In the genomic region with DNA sequence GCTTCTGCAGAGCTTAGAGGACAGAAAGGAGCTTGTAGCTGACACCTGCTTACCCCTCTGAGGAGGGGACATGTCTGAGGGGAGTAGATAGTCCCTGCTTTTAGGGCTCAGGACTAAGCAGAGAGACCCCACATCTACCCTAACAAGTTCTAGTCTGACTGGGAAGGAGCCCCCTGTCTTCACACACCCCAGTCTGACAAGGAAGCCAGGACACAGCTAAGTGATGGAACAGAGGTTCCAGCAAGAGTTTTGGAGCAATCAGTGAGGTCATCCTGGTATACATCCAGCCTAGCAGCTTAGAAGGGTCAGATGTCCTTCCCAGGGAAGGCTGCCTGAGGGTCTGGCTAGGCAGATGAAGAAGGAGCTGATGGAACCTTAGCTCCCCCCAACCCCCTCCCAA, we compare ENCODE assay signal across 17 cellular contexts. TPM values are rescaled to one million over a fixed set of nuclear protein-coding genes. Genes with fewer than 3 reads are reported as not detected.
DNase-seq lines count a peak whose midpoint lies in the region; ATAC-seq and TF ChIP-seq lines count a peak whose summit lies in the region.
"Had no signal": no experiment of that assay in that cellular context is flagged by ENCODE, and none has a peak within 500 bp of the region (broad histone marks: within the 10 kb centered on the region; RNA-seq: fewer than 3 reads in every experiment).

No MANE protein-coding gene starts in this region.

- peaks cover 70% of the 10 kb centered on the region for H3K36me3 ChIP-seq in osteoblast (ENCODE audit: insufficient read depth, low read length)

- CTCF ChIA-PET in activated CD4-positive, alpha-beta T cell treated with anti-CD3 and anti-CD28 coated beads, Interleukin-2, amount 10 ng/mL, durations not matched to agents 7 days and 5 days (lab: Charles Lee) = interaction anchor here (0.5 to 0.6 kb wide), 2 partner anchors 40 to 125 kb away, joined by 3 read pairs; no protein-coding TSS in a partner anchor

- H3K4me1 ChIP-seq in osteoblast (ENCODE audit: insufficient read depth, low read length) = peaks cover 20% of the 10 kb centered on the region
- H3K4me1 ChIP-seq: A549, HAP-1 had no signal

- TF ChIP-seq CTCF in osteoblast (IDR thresholded peaks at IDR 0.05; ENCODE audit: extremely low read depth, low read depth, low read length) = no peak

- no peaks in the 10 kb centered on the region for H3K9me3 Mint-ChIP-seq in activated CD4-positive, alpha-beta T cell treated with anti-CD3 and anti-CD28 coated beads, Interleukin-2, amount 10 ng/mL, durations not matched to agents 7 days and 5 days
- H3K9me3 Mint-ChIP-seq: CD4-positive, alpha-beta T cell had no signal

- H3K4me1 Mint-ChIP-seq in activated CD4-positive, alpha-beta T cell treated with anti-CD3 and anti-CD28 coated beads, Interleukin-2, amount 10 ng/mL, durations not matched to agents 7 days and 5 days = no peaks in the 10 kb centered on the region
- H3K4me1 Mint-ChIP-seq in T-helper 17 cell = peaks cover 10% of the 10 kb centered on the region

- no peak overlapping the region for H3K4me2 ChIP-seq in osteoblast (ENCODE audit: insufficient read depth, low read length)
- H3K4me2 ChIP-seq: A549 had no signal

- peak overlapping the region; percentile 20 for H3K27ac Mint-ChIP-seq in activated CD4-positive, alpha-beta T cell treated with anti-CD3 and anti-CD28 coated beads, Interleukin-2, amount 10 ng/mL, durations not matched to agents 7 days and 5 days
- peak overlapping the region; percentile 67 for H3K27ac Mint-ChIP-seq in T-helper 17 cell
- H3K27ac Mint-ChIP-seq: CD4-positive, alpha-beta T cell had no signal

- H3K27me3 Mint-ChIP-seq in activated CD4-positive, alpha-beta T cell treated with anti-CD3 and anti-CD28 coated beads, Interleukin-2, amount 10 ng/mL, durations not matched to agents 7 days and 5 days = no peaks in the 10 kb centered on the region
- no peaks in the 10 kb centered on the region for H3K27me3 Mint-ChIP-seq in T-helper 17 cell
- H3K27me3 Mint-ChIP-seq: CD4-positive, alpha-beta T cell had no signal

- H4K20me1 ChIP-seq in osteoblast (ENCODE audit: insufficient read depth, low read length) = no peaks in the 10 kb centered on the region

- H3K27me3 ChIP-seq in osteoblast (ENCODE audit: insufficient read depth, low read length) = no peaks in the 10 kb centered on the region

- peaks cover 40% of the 10 kb centered on the region for H3K36me3 Mint-ChIP-seq in activated CD4-positive, alpha-beta T cell treated with anti-CD3 and anti-CD28 coated beads, Interleukin-2, amount 10 ng/mL, durations not matched to agents 7 days and 5 days (ENCODE audit: low read depth)
- H3K36me3 Mint-ChIP-seq in T-helper 17 cell (ENCODE audit: low read depth) = peaks cover 21% of the 10 kb centered on the region

- H3K27ac ChIP-seq in osteoblast (ENCODE audit: low read depth, low read length) = peak overlapping the region; percentile 1
- H3K27ac ChIP-seq: 22Rv1, A549, C4-2B had no signal

- peaks cover 21% of the 10 kb centered on the region for H3K79me2 ChIP-seq in osteoblast (ENCODE audit: insufficient read depth, low read length)

- H3K9me3 ChIP-seq in T-helper 17 cell (ENCODE audit: control insufficient read depth, low read length, poor library complexity, severe bottlenecking) (no peaks in the 10 kb centered on the region), osteoblast (ENCODE audit: low read depth, low read length) (no peaks in the 10 kb centered on the region)
- H3K9me3 ChIP-seq: A549, HAP-1 had no signal

- H3K4me3 Mint-ChIP-seq in activated CD4-positive, alpha-beta T cell treated with anti-CD3 and anti-CD28 coated beads, Interleukin-2, amount 10 ng/mL, durations not matched to agents 7 days and 5 days = no peak overlapping the region
- H3K4me3 Mint-ChIP-seq in T-helper 17 cell = no peak overlapping the region
- H3K4me3 Mint-ChIP-seq: CD4-positive, alpha-beta T cell had no signal

- DNase-seq in activated CD4-positive, alpha-beta T cell treated with anti-CD3 and anti-CD28 coated beads, Interleukin-2, amount 10 ng/mL, durations not matched to agents 7 days and 5 days = no peak
- no peak for DNase-seq in activated CD4-positive, alpha-beta T cell treated with anti-CD3 and anti-CD28 coated beads, Interleukin-2, amount 50 U/mL, for 48 hours
- no peak for DNase-seq in T-helper 17 cell
- peak; percentile 75 for DNase-seq in osteoblast (ENCODE audit: insufficient read length, low spot score, missing footprints)
- DNase-seq: AML-193; CD4-positive, alpha-beta T cell; DMS153; DMS79; GDM1 had no signal

- ATAC-seq in T-helper 17 cell (no peak), GM19452 (IDR thresholded peaks at IDR 0.05; ENCODE audit: unreplicated experiment) (no peak), HG03342 (IDR thresholded peaks at IDR 0.05; ENCODE audit: unreplicated experiment) (no peak), GM21786 (IDR thresholded peaks at IDR 0.05; ENCODE audit: unreplicated experiment) (no peak)
- ATAC-seq: A549, HepG2 had no signal

- POLR2A ChIA-PET in activated CD4-positive, alpha-beta T cell treated with anti-CD3 and anti-CD28 coated beads, Interleukin-2, amount 10 ng/mL, durations not matched to agents 7 days and 5 days (lab: Charles Lee) = interaction anchor here (0.7 kb wide), 1 partner anchor 9 kb away, joined by 3 read pairs; no protein-coding TSS in a partner anchor

- H3K4me3 ChIP-seq in osteoblast (ENCODE audit: insufficient read depth, low read length) = no peak overlapping the region
- H3K4me3 ChIP-seq: A549, HAP-1 had no signal

- no peak overlapping the region for H2AFZ ChIP-seq in osteoblast (ENCODE audit: low read length)

RNA-seq across cellular contexts. Expression of a gene that starts 15.0 kb away (rescaled TPM):
- total RNA-seq in activated CD4-positive, alpha-beta T cell treated with anti-CD3 and anti-CD28 coated beads, Interleukin-2, amount 10 ng/mL, durations not matched to agents 7 days and 5 days = 10 to 100 TPM; 43.8 to 44.5 TPM
- 100 to 1,000 TPM; 113 to 127 TPM for total RNA-seq in T-helper 17 cell
- total RNA-seq in osteoblast = 29.3 and 29.8 TPM in 2 replicates

RNA-seq across cellular contexts. Expression of a gene that starts 15.2 kb away (rescaled TPM):
- 10 to 100 TPM; 34.9 to 40.1 TPM for total RNA-seq in activated CD4-positive, alpha-beta T cell treated with anti-CD3 and anti-CD28 coated beads, Interleukin-2, amount 10 ng/mL, durations not matched to agents 7 days and 5 days
- 10 to 100 TPM; 43.4 to 43.6 TPM for total RNA-seq in T-helper 17 cell
- total RNA-seq in osteoblast = 19.9 and 23.0 TPM in 2 replicates

RNA-seq across cellular contexts. Expression of a gene that starts 30.7 kb away (rescaled TPM):
- 10 to 100 TPM; 92.5 to 93.4 TPM for total RNA-seq in activated CD4-positive, alpha-beta T cell treated with anti-CD3 and anti-CD28 coated beads, Interleukin-2, amount 10 ng/mL, durations not matched to agents 7 days and 5 days
- total RNA-seq in T-helper 17 cell (1,000 to 10,000 TPM; 1,082 to 1,318 TPM), osteoblast (6.2 and 6.5 TPM in 2 replicates)

RNA-seq across cellular contexts. Expression of a gene that starts 33.7 kb away (rescaled TPM):
- total RNA-seq in activated CD4-positive, alpha-beta T cell treated with anti-CD3 and anti-CD28 coated beads, Interleukin-2, amount 10 ng/mL, durations not matched to agents 7 days and 5 days = 10 to 100 TPM; 40.2 to 45.6 TPM
- 10 to 100 TPM; 64.2 to 93.2 TPM for total RNA-seq in T-helper 17 cell
- total RNA-seq in osteoblast = 85.0 and 85.5 TPM in 2 replicates

RNA-seq across cellular contexts. Expression of a gene that starts 36.5 kb away (rescaled TPM):
- 10 to 100 TPM; 74.4 to 77.9 TPM for total RNA-seq in activated CD4-positive, alpha-beta T cell treated with anti-CD3 and anti-CD28 coated beads, Interleukin-2, amount 10 ng/mL, durations not matched to agents 7 days and 5 days
- 100 to 1,000 TPM; 119 to 129 TPM for total RNA-seq in T-helper 17 cell
- total RNA-seq in osteoblast = 21.4 and 21.5 TPM in 2 replicates

Comparison
In these comparisons a context has a peak if more than half of its experiments do, and no peak if none do; other contexts are left out.
1. RNA of a gene that starts 30.7 kb away (total RNA-seq): 1,082 to 1,318 TPM in T-helper 17 cell and 92.5 to 93.4 TPM in activated CD4-positive, alpha-beta T cell treated with anti-CD3 and anti-CD28 coated beads, Interleukin-2, amount 10 ng/mL, durations not matched to agents 7 days and 5 days; 6.2 to 6.5 TPM in osteoblast; every median in the first group is over 10 times any median in the second.